Comparison of ENCODE assay signal across 1 cellular context in genomic region chr1:26959722-26960624, GRCh38.
TF ChIP-seq lines count a peak whose summit lies in the region.

KDF1 (minus strand) TSS chr1:26960468; CDS start chr1:26952380, 8,088 bp downstream.

TF ChIP-seq in HepG2, 621 proteins besides CTCF, POLR2A, EP300 and RAD21 (continued from another document and continues in another):
- no peak for TF ChIP-seq ZBED4 (CRISPR knock-in tag; IDR thresholded peaks at IDR 0.05; ENCODE audit: borderline replicate concordance)
- TF ChIP-seq AHR (CRISPR knock-in tag; IDR thresholded peaks at IDR 0.05) = peak; percentile 21; the same call in 1 of the 2 replicates
- TF ChIP-seq HDAC6 (IDR thresholded peaks at IDR 0.05; ENCODE audit: low read depth, low read length) = no peak
- no peak for TF ChIP-seq SIX1 (CRISPR knock-in tag; IDR thresholded peaks at IDR 0.05; ENCODE audit: borderline replicate concordance)
- no peak for TF ChIP-seq ZNF136 (CRISPR knock-in tag; IDR thresholded peaks at IDR 0.05; ENCODE audit: low read depth)
- TF ChIP-seq HOXA7 (CRISPR knock-in tag; IDR thresholded peaks at IDR 0.05) = no peak
- no peak for TF ChIP-seq EHMT2 (IDR thresholded peaks at IDR 0.05; ENCODE audit: borderline replicate concordance, low read depth, low read length)
- TF ChIP-seq HINFP (CRISPR knock-in tag; IDR thresholded peaks at IDR 0.05; ENCODE audit: low read depth) = no peak
- no peak for TF ChIP-seq ARNT2 (CRISPR knock-in tag; IDR thresholded peaks at IDR 0.05; ENCODE audit: low read depth)
- TF ChIP-seq ZNF572 (CRISPR knock-in tag; IDR thresholded peaks at IDR 0.05) = 0 out of 2 replicates have a peak, but pooled peaks have one; percentile 22
- peak; percentile 46 for TF ChIP-seq YEATS2 (CRISPR knock-in tag; IDR thresholded peaks at IDR 0.05; ENCODE audit: borderline replicate concordance)
- no peak for TF ChIP-seq ZSCAN9 (CRISPR knock-in tag; IDR thresholded peaks at IDR 0.05; ENCODE audit: borderline replicate concordance)
- TF ChIP-seq TRAFD1 (CRISPR knock-in tag; IDR thresholded peaks at IDR 0.05; ENCODE audit: borderline replicate concordance) = no peak
- no peak for TF ChIP-seq PRDM4 (CRISPR knock-in tag; IDR thresholded peaks at IDR 0.05; ENCODE audit: borderline replicate concordance)
- TF ChIP-seq CBX5 (CRISPR knock-in tag; IDR thresholded peaks at IDR 0.05; ENCODE audit: borderline replicate concordance) = no peak
- TF ChIP-seq ZNF569 (CRISPR knock-in tag; IDR thresholded peaks at IDR 0.05; ENCODE audit: borderline replicate concordance) = no peak
- TF ChIP-seq SNRNP70 (IDR thresholded peaks at IDR 0.05; ENCODE audit: low read depth, low read length) = no peak
- TF ChIP-seq GLI4 (CRISPR knock-in tag; IDR thresholded peaks at IDR 0.05; ENCODE audit: borderline replicate concordance) = no peak
- TF ChIP-seq U2AF1 (optimal IDR thresholded peaks at IDR 0.05; ENCODE audit: low read depth, low read length) = no peak
- no peak for TF ChIP-seq SIX4 (CRISPR knock-in tag; IDR thresholded peaks at IDR 0.05)
- TF ChIP-seq ZNF570 (CRISPR knock-in tag; IDR thresholded peaks at IDR 0.05; ENCODE audit: borderline replicate concordance) = no peak
- TF ChIP-seq NR2C2 (CRISPR knock-in tag; IDR thresholded peaks at IDR 0.05; ENCODE audit: borderline replicate concordance) = no peak
- no peak for TF ChIP-seq SUZ12 (IDR thresholded peaks at IDR 0.05; ENCODE audit: low read depth, low read length)
- no peak for TF ChIP-seq ZXDC (CRISPR knock-in tag; IDR thresholded peaks at IDR 0.05)
- TF ChIP-seq ZNF275 (CRISPR knock-in tag; IDR thresholded peaks at IDR 0.05; ENCODE audit: borderline replicate concordance) = no peak
- no peak for TF ChIP-seq ONECUT2 (CRISPR knock-in tag; IDR thresholded peaks at IDR 0.05)
- 0 out of 2 replicates have a peak, but pooled peaks have one; percentile 15 for TF ChIP-seq BCL6 (CRISPR knock-in tag; IDR thresholded peaks at IDR 0.05)
- no peak for TF ChIP-seq REL (CRISPR knock-in tag; conservative IDR thresholded peaks at IDR 0.05)
- no peak; the same call in 1 of the 2 replicates for TF ChIP-seq UBTF (CRISPR knock-in tag; IDR thresholded peaks at IDR 0.05)
- peak; percentile 87; the same call in 1 of the 2 replicates for TF ChIP-seq ZNF768 (CRISPR knock-in tag; IDR thresholded peaks at IDR 0.05)
- TF ChIP-seq FOXJ3 (CRISPR knock-in tag; IDR thresholded peaks at IDR 0.05; ENCODE audit: borderline replicate concordance) = no peak
- no peak; the same call in 1 of the 2 replicates for TF ChIP-seq ZSCAN12 (CRISPR knock-in tag; IDR thresholded peaks at IDR 0.05)
- TF ChIP-seq POLR2AphosphoS2 (IDR thresholded peaks at IDR 0.05; ENCODE audit: low read depth, low read length) = no peak
- TF ChIP-seq ZBTB37 (CRISPR knock-in tag; IDR thresholded peaks at IDR 0.05) = no peak
- TF ChIP-seq ZKSCAN5 (CRISPR knock-in tag; IDR thresholded peaks at IDR 0.05) = no peak
- TF ChIP-seq ZNF382 (CRISPR knock-in tag; IDR thresholded peaks at IDR 0.05; ENCODE audit: borderline replicate concordance) = no peak
- TF ChIP-seq DZIP1 (CRISPR knock-in tag; IDR thresholded peaks at IDR 0.05) = no peak
- TF ChIP-seq SRSF4 (IDR thresholded peaks at IDR 0.05; ENCODE audit: low read depth, low read length, poor library complexity, severe bottlenecking) = no peak
